Comparison of ENCODE assay signal across 8 cellular contexts in genomic region chr6:108117427-108118358, GRCh38. TPM values are rescaled to one million over a fixed set of nuclear protein-coding genes. Genes with fewer than 3 reads are reported as not detected.
DNase-seq lines count a peak whose midpoint lies in the region; ATAC-seq and TF ChIP-seq lines count a peak whose summit lies in the region.

No MANE protein-coding gene starts in this region.

- peaks cover 96% of the 10 kb centered on the region for H3K27me3 Mint-ChIP-seq in type B pancreatic cell

- DNase-seq in AML-193 (lab: John Stamatoyannopoulos, UW) (peak; percentile 34 to 44), RPMI8226 (peak; percentile 46), dorsolateral prefrontal cortex (no peak), lung microvascular endothelial cell (ENCODE audit: low read depth in 2 of 2) (peak; percentile 41 to 44), type B pancreatic cell (ENCODE audit: extremely low spot score, unreplicated experiment) (no peak), NCI-H146 treated with DMSO at 0.1 percent for 48 hours (lab: John Stamatoyannopoulos, UW; ENCODE audit: unreplicated experiment) (no peak)

- peaks cover 4% of the 10 kb centered on the region for H3K36me3 Mint-ChIP-seq in type B pancreatic cell

- intact Hi-C loops in dorsolateral prefrontal cortex (cut with DNase I): loop anchor here in 1 of 2 donors (5.0 to 10.0 kb wide), 2 partner anchors 50 to 377 kb away; partner anchors contain the start of gene NR2E1

- H3K4me1 Mint-ChIP-seq in type B pancreatic cell (ENCODE audit: unreplicated experiment): peaks cover 33% of the 10 kb centered on the region

- TF ChIP-seq CTCF in dorsolateral prefrontal cortex (IDR thresholded peaks at IDR 0.05 in 54 of 56, conservative IDR thresholded peaks at IDR 0.05 in 2 of 56; ENCODE audit: low read depth in 1 of 56, partially characterized antibody in 56 of 56): no peak
- no peak for TF ChIP-seq CTCF in type B pancreatic cell (conservative IDR thresholded peaks at IDR 0.05)

- H3K4me3 ChIP-seq in dorsolateral prefrontal cortex: peak overlapping the region; percentile 42 to 81 (median 62)

- ATAC-seq in GM19372 (IDR thresholded peaks at IDR 0.05; ENCODE audit: low read depth, unreplicated experiment) (peak; percentile 44), HG03469 (IDR thresholded peaks at IDR 0.05; ENCODE audit: unreplicated experiment) (no peak)

- H3K27ac Mint-ChIP-seq in type B pancreatic cell: peak overlapping the region; percentile 4

- peak overlapping the region; percentile 87 for H3K4me3 Mint-ChIP-seq in type B pancreatic cell

- H3K27me3 ChIP-seq in dorsolateral prefrontal cortex: peaks cover 0 to 73% (median 43%) of the 10 kb centered on the region in 45 donors

- H3K27ac ChIP-seq in dorsolateral prefrontal cortex: peak overlapping the region in 2 of 59 donors; percentile 44 to 53

- no peaks in the 10 kb centered on the region for H3K9me3 Mint-ChIP-seq in type B pancreatic cell

RNA-seq across cellular contexts. Expression of gene OSTM1, which starts 43.2 kb away (rescaled TPM):
- total RNA-seq in dorsolateral prefrontal cortex: 10 to 100 TPM; 19.6 to 54.7 (median 38.3) TPM
- total RNA-seq in lung microvascular endothelial cell: 14.6 and 37.5 TPM in 2 replicates
- 7.3 and 14.5 TPM in 2 replicates for total RNA-seq in type B pancreatic cell (ENCODE audit: low replicate concordance)

RNA-seq across cellular contexts. Expression of gene NR2E1, which starts 48.1 kb away (rescaled TPM):
- total RNA-seq in dorsolateral prefrontal cortex (10 to 100 TPM in 109 of 120 experiments, 1 to 10 TPM in 11; 5.0 to 64.6 (median 15.3) TPM), lung microvascular endothelial cell (not detected in 2 replicates), type B pancreatic cell (ENCODE audit: low replicate concordance) (0.26 TPM in 1 of 2 replicates, not detected in the other)

Comparison
In these comparisons a context has a peak if more than half of its experiments do, and no peak if none do; other contexts are left out.
1. DNase-seq: peak in AML-193 (2 of 2), RPMI8226 (single experiment) and lung microvascular endothelial cell (2 of 2); none in dorsolateral prefrontal cortex (0 of 10), type B pancreatic cell (single experiment) and NCI-H146 treated with DMSO at 0.1 percent for 48 hours (single experiment).